8 cellular contexts compared by ENCODE assay signal in genomic region chr5:131635755-131636479, GRCh38. TPM values are rescaled to one million over a fixed set of nuclear protein-coding genes. Genes with fewer than 3 reads are reported as not detected.
A peak's percentile ranks its signal among the peaks of the same experiment; 100 is the strongest.
DNase-seq lines count a peak whose midpoint lies in the region; ATAC-seq and TF ChIP-seq lines count a peak whose summit lies in the region.

No MANE protein-coding gene starts in this region.

- TF ChIP-seq CTCF in MCF 10A (IDR thresholded peaks at IDR 0.05; ENCODE audit: unreplicated experiment) = no peak

- DNase-seq in NCI-H345 (lab: John Stamatoyannopoulos, UW) = peak; percentile 52
- no peak for DNase-seq in NCI-H345 treated with DMSO at 0.1 percent for 48 hours (lab: John Stamatoyannopoulos, UW; ENCODE audit: unreplicated experiment)
- peak; percentile 77 for DNase-seq in NCI-H69 (lab: John Stamatoyannopoulos, UW)
- no peak for DNase-seq in MCF 10A (ENCODE audit: unreplicated experiment)
- DNase-seq in kidney tubule cell (ENCODE audit: low spot score) = peak; percentile 46
- no peak for DNase-seq in NCI-H2081 treated with DMSO at 0.1 percent for 48 hours (lab: John Stamatoyannopoulos, UW)

- H3K27ac Mint-ChIP-seq in MCF 10A (ENCODE audit: low read depth, unreplicated experiment) = peak overlapping the region; percentile 97

- no peaks in the 10 kb centered on the region for H3K36me3 ChIP-seq in stomach smooth muscle (ENCODE audit: control insufficient read depth in 2 of 2, insufficient read depth in 2 of 2, low read length in 2 of 2)

- H3K9ac ChIP-seq in stomach smooth muscle (ENCODE audit: low read length in 2 of 2) = peak overlapping the region; percentile 90 to 96

- H3K27me3 ChIP-seq in stomach smooth muscle (ENCODE audit: control insufficient read depth in 1 of 2, insufficient read depth in 2 of 2, low read length in 2 of 2) = no peaks in the 10 kb centered on the region

- peaks cover 11% of the 10 kb centered on the region for H3K36me3 Mint-ChIP-seq in MCF 10A (ENCODE audit: insufficient read depth, unreplicated experiment)

- H3K4me3 ChIP-seq in stomach smooth muscle (ENCODE audit: low read length in 2 of 2) = peak overlapping the region; percentile 74 to 93

- H3K9me3 ChIP-seq in stomach smooth muscle (ENCODE audit: control insufficient read depth in 2 of 2, low read length in 2 of 2) = no peaks in the 10 kb centered on the region

- peaks cover 6% of the 10 kb centered on the region for H3K4me1 Mint-ChIP-seq in MCF 10A (ENCODE audit: insufficient read depth, unreplicated experiment)

- H3K4me3 Mint-ChIP-seq in MCF 10A (ENCODE audit: unreplicated experiment) = no peak overlapping the region

- intact Hi-C loops in MCF 10A (cut with micrococcal nuclease) = loop anchor here (1.0 to 2.0 kb wide), 2 partner anchors 160 to 371 kb away; no protein-coding TSS in a partner anchor

- no peak for ATAC-seq in GM21529 (IDR thresholded peaks at IDR 0.05; ENCODE audit: unreplicated experiment)

- peaks cover 7% of the 10 kb centered on the region for H3K4me1 ChIP-seq in stomach smooth muscle (ENCODE audit: control insufficient read depth, insufficient read depth, low read length)

- H3K27me3 Mint-ChIP-seq in MCF 10A (ENCODE audit: insufficient read depth, unreplicated experiment) = no peaks in the 10 kb centered on the region

- no peaks in the 10 kb centered on the region for H3K9me3 Mint-ChIP-seq in MCF 10A (ENCODE audit: unreplicated experiment)

- POLR2A ChIA-PET in MCF 10A (lab: Yijun Ruan, JAX) = interaction anchor here (0.5 to 1.5 kb wide), 26 partner anchors 8 to 863 kb away, joined by 3 to 29 read pairs (median 4); partner anchors contain the start of gene FNIP1

- TSS peak; percentile 96 for BruUV-seq in MCF 10A (replicated peaks; lab: Mats Ljungman, UMichigan)

- CTCF ChIA-PET in MCF 10A (lab: Yijun Ruan, JAX) = interaction anchor here (0.6 to 1.3 kb wide), 3 partner anchors 44 to 113 kb away, joined by 3 to 10 read pairs (median 3); no protein-coding TSS in a partner anchor

- peak overlapping the region; percentile 98 for H3K27ac ChIP-seq in stomach smooth muscle (ENCODE audit: low read length)

RNA-seq across cellular contexts. Expression of gene RAPGEF6, which starts 0.9 kb away (rescaled TPM):
- total RNA-seq in MCF 10A (2022) = 20.5 and 23.4 TPM in 2 replicates

Comparison
In these comparisons a context has a peak if more than half of its experiments do, and no peak if none do; other contexts are left out.
1. DNase-seq: peak in NCI-H345 (single experiment), NCI-H69 (single experiment) and kidney tubule cell (single experiment); none in NCI-H345 treated with DMSO at 0.1 percent for 48 hours (single experiment), MCF 10A (single experiment) and NCI-H2081 treated with DMSO at 0.1 percent for 48 hours (single experiment).